Comparison of ENCODE assay signal across 2 cellular contexts in the genomic region with DNA sequence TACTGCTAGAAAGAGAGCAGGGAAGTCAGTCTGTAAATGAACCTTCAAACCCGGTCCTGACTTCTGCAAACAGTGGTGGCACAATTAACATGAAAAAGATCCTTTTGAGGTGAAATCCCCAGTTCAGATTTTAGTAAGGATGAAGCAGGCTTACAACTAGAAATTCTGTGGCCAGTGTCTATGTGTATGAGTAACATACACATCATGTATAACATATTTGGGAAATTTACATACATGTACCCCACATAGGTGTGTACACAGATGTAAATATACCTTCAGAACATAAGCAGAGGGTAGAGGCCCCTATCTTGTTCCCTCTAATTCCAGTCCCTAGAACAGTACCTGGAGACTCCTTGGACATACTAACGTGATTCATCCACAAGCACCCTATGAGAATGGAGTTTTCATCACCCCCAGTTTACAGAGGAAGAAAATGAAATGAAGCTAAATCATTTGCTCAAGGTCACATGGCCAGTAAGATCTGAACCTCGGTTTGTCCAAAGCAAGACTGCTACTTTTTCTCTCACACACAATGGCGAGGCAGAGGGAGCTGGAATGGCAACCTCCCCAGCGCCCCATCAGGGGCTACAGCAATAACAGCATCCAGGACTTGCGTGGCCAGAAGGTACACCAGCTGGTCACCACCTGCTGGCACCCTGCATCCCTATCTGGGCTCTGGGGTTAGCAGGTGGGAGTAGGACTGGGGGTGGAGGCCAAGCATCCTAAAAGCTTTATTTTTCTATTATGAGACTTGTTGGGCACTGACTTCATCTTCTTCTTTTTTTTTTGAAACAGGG.
TF ChIP-seq lines count a peak whose summit lies in the region.

No MANE protein-coding gene starts in this region.

TF ChIP-seq in IMR-90, 13 proteins besides CTCF, POLR2A, EP300 and RAD21:
- TF ChIP-seq MAFK (IDR thresholded peaks at IDR 0.05; ENCODE audit: low read depth, low read length) (no peak), CEBPB (IDR thresholded peaks at IDR 0.05; ENCODE audit: low read depth, low read length) (no peak)

TF ChIP-seq in GM23338, 12 proteins besides CTCF, POLR2A, EP300 and RAD21:
- TF ChIP-seq NANOG (IDR thresholded peaks at IDR 0.05; ENCODE audit: borderline replicate concordance) (no peak), ZNF331 (CRISPR knock-in tag; IDR thresholded peaks at IDR 0.05; ENCODE audit: low read depth) (no peak), STAT1 (IDR thresholded peaks at IDR 0.05; ENCODE audit: unreplicated experiment) (no peak), CREB1 (CRISPR knock-in tag; IDR thresholded peaks at IDR 0.05; ENCODE audit: low read depth) (no peak), EZH2phosphoT487 (IDR thresholded peaks at IDR 0.05; ENCODE audit: unreplicated experiment) (no peak)
- TF ChIP-seq, protein P1, sequence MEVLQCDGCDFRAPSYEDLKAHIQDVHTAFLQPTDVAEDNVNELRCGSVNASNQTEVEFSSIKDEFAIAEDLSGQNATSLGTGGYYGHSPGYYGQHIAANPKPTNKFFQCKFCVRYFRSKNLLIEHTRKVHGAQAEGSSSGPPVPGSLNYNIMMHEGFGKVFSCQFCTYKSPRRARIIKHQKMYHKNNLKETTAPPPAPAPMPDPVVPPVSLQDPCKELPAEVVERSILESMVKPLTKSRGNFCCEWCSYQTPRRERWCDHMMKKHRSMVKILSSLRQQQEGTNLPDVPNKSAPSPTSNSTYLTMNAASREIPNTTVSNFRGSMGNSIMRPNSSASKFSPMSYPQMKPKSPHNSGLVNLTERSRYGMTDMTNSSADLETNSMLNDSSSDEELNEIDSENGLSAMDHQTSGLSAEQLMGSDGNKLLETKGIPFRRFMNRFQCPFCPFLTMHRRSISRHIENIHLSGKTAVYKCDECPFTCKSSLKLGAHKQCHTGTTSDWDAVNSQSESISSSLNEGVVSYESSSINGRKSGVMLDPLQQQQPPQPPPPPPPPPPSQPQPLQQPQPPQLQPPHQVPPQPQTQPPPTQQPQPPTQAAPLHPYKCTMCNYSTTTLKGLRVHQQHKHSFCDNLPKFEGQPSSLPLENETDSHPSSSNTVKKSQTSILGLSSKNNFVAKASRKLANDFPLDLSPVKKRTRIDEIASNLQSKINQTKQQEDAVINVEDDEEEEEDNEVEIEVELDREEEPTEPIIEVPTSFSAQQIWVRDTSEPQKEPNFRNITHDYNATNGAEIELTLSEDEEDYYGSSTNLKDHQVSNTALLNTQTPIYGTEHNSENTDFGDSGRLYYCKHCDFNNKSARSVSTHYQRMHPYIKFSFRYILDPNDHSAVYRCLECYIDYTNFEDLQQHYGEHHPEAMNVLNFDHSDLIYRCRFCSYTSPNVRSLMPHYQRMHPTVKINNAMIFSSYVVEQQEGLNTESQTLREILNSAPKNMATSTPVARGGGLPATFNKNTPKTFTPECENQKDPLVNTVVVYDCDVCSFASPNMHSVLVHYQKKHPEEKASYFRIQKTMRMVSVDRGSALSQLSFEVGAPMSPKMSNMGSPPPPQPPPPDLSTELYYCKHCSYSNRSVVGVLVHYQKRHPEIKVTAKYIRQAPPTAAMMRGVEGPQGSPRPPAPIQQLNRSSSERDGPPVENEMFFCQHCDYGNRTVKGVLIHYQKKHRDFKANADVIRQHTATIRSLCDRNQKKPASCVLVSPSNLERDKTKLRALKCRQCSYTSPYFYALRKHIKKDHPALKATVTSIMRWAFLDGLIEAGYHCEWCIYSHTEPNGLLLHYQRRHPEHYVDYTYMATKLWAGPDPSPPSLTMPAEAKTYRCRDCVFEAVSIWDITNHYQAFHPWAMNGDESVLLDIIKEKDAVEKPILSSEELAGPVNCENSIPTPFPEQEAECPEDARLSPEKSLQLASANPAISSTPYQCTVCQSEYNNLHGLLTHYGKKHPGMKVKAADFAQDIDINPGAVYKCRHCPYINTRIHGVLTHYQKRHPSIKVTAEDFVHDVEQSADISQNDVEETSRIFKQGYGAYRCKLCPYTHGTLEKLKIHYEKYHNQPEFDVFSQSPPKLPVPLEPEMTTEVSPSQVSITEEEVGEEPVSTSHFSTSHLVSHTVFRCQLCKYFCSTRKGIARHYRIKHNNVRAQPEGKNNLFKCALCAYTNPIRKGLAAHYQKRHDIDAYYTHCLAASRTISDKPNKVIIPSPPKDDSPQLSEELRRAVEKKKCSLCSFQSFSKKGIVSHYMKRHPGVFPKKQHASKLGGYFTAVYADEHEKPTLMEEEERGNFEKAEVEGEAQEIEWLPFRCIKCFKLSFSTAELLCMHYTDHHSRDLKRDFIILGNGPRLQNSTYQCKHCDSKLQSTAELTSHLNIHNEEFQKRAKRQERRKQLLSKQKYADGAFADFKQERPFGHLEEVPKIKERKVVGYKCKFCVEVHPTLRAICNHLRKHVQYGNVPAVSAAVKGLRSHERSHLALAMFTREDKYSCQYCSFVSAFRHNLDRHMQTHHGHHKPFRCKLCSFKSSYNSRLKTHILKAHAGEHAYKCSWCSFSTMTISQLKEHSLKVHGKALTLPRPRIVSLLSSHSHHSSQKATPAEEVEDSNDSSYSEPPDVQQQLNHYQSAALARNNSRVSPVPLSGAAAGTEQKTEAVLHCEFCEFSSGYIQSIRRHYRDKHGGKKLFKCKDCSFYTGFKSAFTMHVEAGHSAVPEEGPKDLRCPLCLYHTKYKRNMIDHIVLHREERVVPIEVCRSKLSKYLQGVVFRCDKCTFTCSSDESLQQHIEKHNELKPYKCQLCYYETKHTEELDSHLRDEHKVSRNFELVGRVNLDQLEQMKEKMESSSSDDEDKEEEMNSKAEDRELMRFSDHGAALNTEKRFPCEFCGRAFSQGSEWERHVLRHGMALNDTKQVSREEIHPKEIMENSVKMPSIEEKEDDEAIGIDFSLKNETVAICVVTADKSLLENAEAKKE (CRISPR knock-in tag; IDR thresholded peaks at IDR 0.05), result no peak
- TF ChIP-seq, protein P2, sequence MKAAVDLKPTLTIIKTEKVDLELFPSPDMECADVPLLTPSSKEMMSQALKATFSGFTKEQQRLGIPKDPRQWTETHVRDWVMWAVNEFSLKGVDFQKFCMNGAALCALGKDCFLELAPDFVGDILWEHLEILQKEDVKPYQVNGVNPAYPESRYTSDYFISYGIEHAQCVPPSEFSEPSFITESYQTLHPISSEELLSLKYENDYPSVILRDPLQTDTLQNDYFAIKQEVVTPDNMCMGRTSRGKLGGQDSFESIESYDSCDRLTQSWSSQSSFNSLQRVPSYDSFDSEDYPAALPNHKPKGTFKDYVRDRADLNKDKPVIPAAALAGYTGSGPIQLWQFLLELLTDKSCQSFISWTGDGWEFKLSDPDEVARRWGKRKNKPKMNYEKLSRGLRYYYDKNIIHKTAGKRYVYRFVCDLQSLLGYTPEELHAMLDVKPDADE (IDR thresholded peaks at IDR 0.05), result no peak
